ENCODE assay signal across 8 cellular contexts in genomic region chr9:92716557-92716956, GRCh38. TPM values are rescaled to one million over a fixed set of nuclear protein-coding genes. Genes with fewer than 3 reads are reported as not detected.
A peak's percentile ranks its signal among the peaks of the same experiment; 100 is the strongest.
DNase-seq lines count a peak whose midpoint lies in the region; ATAC-seq and TF ChIP-seq lines count a peak whose summit lies in the region.

No MANE protein-coding gene starts in this region.

- BruUV-seq in PC-3 (replicated peaks; lab: Mats Ljungman, UMichigan) = no TSS peak

- ATAC-seq in PC-3 (peak; percentile 69), GM19395 (IDR thresholded peaks at IDR 0.05; ENCODE audit: unreplicated experiment) (no peak), GM21526 (IDR thresholded peaks at IDR 0.05; ENCODE audit: low FRiP score, unreplicated experiment) (no peak)
- peak; percentile 58 for ATAC-seq in activated T-helper 17 cell treated with anti-CD3 and anti-CD28 coated beads, Interleukin-2, amount 50 U/mL, for 72 hours (replicated peaks)

- H3K4me1 ChIP-seq in HEK293 (ENCODE audit: control insufficient read depth, insufficient read depth, low read length) (no peaks in the 10 kb centered on the region), PC-3 (ENCODE audit: insufficient read depth, low read length) (no peaks in the 10 kb centered on the region)

- H3K4me3 ChIP-seq in HEK293 (ENCODE audit: low read depth, low read length) (no peak overlapping the region), PC-3 (ENCODE audit: low read length) (no peak overlapping the region), retinal pigment epithelial cell (ENCODE audit: low read length) (no peak overlapping the region)

- DNase-seq in COLO668 (lab: John Stamatoyannopoulos, UW; ENCODE audit: unreplicated experiment) = peak; percentile 75
- DNase-seq in PC-3 = peak; percentile 62
- peak; percentile 58 for DNase-seq in glomerular visceral epithelial cell (ENCODE audit: extremely low spot score)
- no peak for DNase-seq in retinal pigment epithelial cell (ENCODE audit: low read depth)

- no peaks in the 10 kb centered on the region for H3F3A ChIP-seq in PC-3 (ENCODE audit: low read length, unreplicated experiment)

- H3K9ac ChIP-seq in PC-3 (ENCODE audit: low read length) = no peak overlapping the region

- H3K79me2 ChIP-seq in PC-3 (ENCODE audit: low read length) = no peaks in the 10 kb centered on the region

- no peaks in the 10 kb centered on the region for H3K9me3 Mint-ChIP-seq in activated T-helper 17 cell treated with anti-CD3 and anti-CD28 coated beads, Interleukin-2, amount 50 U/mL, for 72 hours

- no peaks in the 10 kb centered on the region for H4K20me1 ChIP-seq in PC-3 (ENCODE audit: low read length)

- H3K27ac ChIP-seq in HEK293 (ENCODE audit: extremely low read depth, low read depth, low read length) = no peak overlapping the region
- H3K27ac ChIP-seq in PC-3 (ENCODE audit: low read length) = no peak overlapping the region

- H3K27me3 Mint-ChIP-seq in activated T-helper 17 cell treated with anti-CD3 and anti-CD28 coated beads, Interleukin-2, amount 50 U/mL, for 72 hours = no peaks in the 10 kb centered on the region

- H3K36me3 Mint-ChIP-seq in activated T-helper 17 cell treated with anti-CD3 and anti-CD28 coated beads, Interleukin-2, amount 50 U/mL, for 72 hours (ENCODE audit: low read depth) = peaks cover 83% of the 10 kb centered on the region

- CTCF ChIA-PET in HEK293 (lab: Yijun Ruan, JAX) = interaction anchor here (0.5 to 9.7 kb wide), 20 partner anchors 10 to 1786 kb away, joined by 3 to 150 read pairs (median 4); no protein-coding TSS in a partner anchor
- CTCF ChIA-PET in PC-3 (lab: Charles Lee) = no interaction called here

- no peaks in the 10 kb centered on the region for H3K27me3 ChIP-seq in PC-3 (ENCODE audit: low read length)

- H3K36me3 ChIP-seq in HEK293 (ENCODE audit: control insufficient read depth in 2 of 2, insufficient read depth in 1 of 2, low read length in 2 of 2) = peaks cover 0 to 96% of the 10 kb centered on the region in 2 experiments; a peak in 1 of 3 replicates
- peaks cover 2% of the 10 kb centered on the region for H3K36me3 ChIP-seq in PC-3 (ENCODE audit: low read depth, low read length)

- peak overlapping the region; percentile 43 for H3K27ac Mint-ChIP-seq in activated T-helper 17 cell treated with anti-CD3 and anti-CD28 coated beads, Interleukin-2, amount 50 U/mL, for 72 hours

- H3K4me1 Mint-ChIP-seq in activated T-helper 17 cell treated with anti-CD3 and anti-CD28 coated beads, Interleukin-2, amount 50 U/mL, for 72 hours = peaks cover 19% of the 10 kb centered on the region

- H3K4me3 Mint-ChIP-seq in activated T-helper 17 cell treated with anti-CD3 and anti-CD28 coated beads, Interleukin-2, amount 50 U/mL, for 72 hours = no peak overlapping the region

- intact Hi-C loops in PC-3 (cut with micrococcal nuclease) = loop anchor here (1.0 kb wide), 1 partner anchor 74 kb away; no protein-coding TSS in a partner anchor

- H3K9me3 ChIP-seq in HEK293 (ENCODE audit: control insufficient read depth, insufficient read depth, low read depth, low read length) = no peaks in the 10 kb centered on the region
- H3K9me3 ChIP-seq in PC-3 (ENCODE audit: low read length) = no peaks in the 10 kb centered on the region

- POLR2A ChIA-PET in HEK293 (lab: Yijun Ruan, JAX) (no interaction called here), PC-3 (lab: Charles Lee; ENCODE audit: unreplicated experiment) (no interaction called here)

- H3K4me2 ChIP-seq in PC-3 (ENCODE audit: low read length) = no peak overlapping the region

- H3K9me2 ChIP-seq in PC-3 (replicated peaks; ENCODE audit: low read length) = no peaks in the 10 kb centered on the region

- TF ChIP-seq CTCF in HEK293 (tag by site-specific recombination; IDR thresholded peaks at IDR 0.05) = no peak; the same call in 1 of the 2 replicates
- peak; percentile 86 for TF ChIP-seq CTCF in PC-3 (conservative IDR thresholded peaks at IDR 0.05; ENCODE audit: low read depth, low read length)
- TF ChIP-seq CTCF in retinal pigment epithelial cell (conservative IDR thresholded peaks at IDR 0.05; ENCODE audit: low read depth, low read length) = peak; percentile 94

- no peak overlapping the region for H2AFZ ChIP-seq in PC-3 (ENCODE audit: low read length)

TF ChIP-seq in HEK293, 187 proteins besides CTCF, POLR2A, EP300 and RAD21:
- no peak for TF ChIP-seq ZNF560 (tag by site-specific recombination; IDR thresholded peaks at IDR 0.05; ENCODE audit: borderline replicate concordance)
- TF ChIP-seq MYNN (tag by site-specific recombination; IDR thresholded peaks at IDR 0.05; ENCODE audit: borderline replicate concordance) = no peak
- TF ChIP-seq KLF16 (tag by site-specific recombination; IDR thresholded peaks at IDR 0.05) = no peak
- TF ChIP-seq ZNF561 (tag by site-specific recombination; IDR thresholded peaks at IDR 0.05; ENCODE audit: borderline replicate concordance) = no peak
- no peak for TF ChIP-seq ZNF571 (tag by site-specific recombination; IDR thresholded peaks at IDR 0.05)
- TF ChIP-seq ZNF747 (tag by site-specific recombination; IDR thresholded peaks at IDR 0.05) = no peak
- TF ChIP-seq ZNF639 (tag by site-specific recombination; IDR thresholded peaks at IDR 0.05) = no peak
- no peak for TF ChIP-seq ZNF514 (tag by site-specific recombination; IDR thresholded peaks at IDR 0.05)
- no peak for TF ChIP-seq ZNF48 (tag by site-specific recombination; IDR thresholded peaks at IDR 0.05)
- TF ChIP-seq ZNF544 (tag by site-specific recombination; IDR thresholded peaks at IDR 0.05) = no peak
- TF ChIP-seq ZNF302 (tag by site-specific recombination; IDR thresholded peaks at IDR 0.05; ENCODE audit: low read depth) = no peak
- no peak for TF ChIP-seq ZBTB7A (tag by site-specific recombination; IDR thresholded peaks at IDR 0.05; ENCODE audit: low read depth)
- no peak for TF ChIP-seq ZNF473 (tag by site-specific recombination; IDR thresholded peaks at IDR 0.05)
- TF ChIP-seq ZIC2 (tag by site-specific recombination; IDR thresholded peaks at IDR 0.05) = peak; percentile 28; the same call in 1 of the 2 replicates
- TF ChIP-seq ZNF654 (tag by site-specific recombination; IDR thresholded peaks at IDR 0.05; ENCODE audit: low read depth) = peak; percentile 74
- no peak for TF ChIP-seq PRDM2 (tag by site-specific recombination; IDR thresholded peaks at IDR 0.05; ENCODE audit: borderline replicate concordance)
- TF ChIP-seq ZNF112 (tag by site-specific recombination; IDR thresholded peaks at IDR 0.05) = no peak
- no peak for TF ChIP-seq ZNF155 (tag by site-specific recombination; IDR thresholded peaks at IDR 0.05)

RNA-seq across cellular contexts. Expression of gene IPPK, which starts 46.6 kb away (rescaled TPM):
- 10.6 and 13.2 TPM in 2 replicates for total RNA-seq in PC-3 (2014; rRNA removed)
- total RNA-seq in activated T-helper 17 cell treated with anti-CD3 and anti-CD28 coated beads, Interleukin-2, amount 50 U/mL, for 72 hours = 10 to 100 TPM; 15.1 to 18.1 TPM

RNA-seq across cellular contexts. Expression of gene BICD2, which starts 48.1 kb away (rescaled TPM):
- 26.3 and 36.9 TPM in 2 replicates for total RNA-seq in PC-3 (2014; rRNA removed)
- 10 to 100 TPM; 14.2 to 24.9 TPM for total RNA-seq in activated T-helper 17 cell treated with anti-CD3 and anti-CD28 coated beads, Interleukin-2, amount 50 U/mL, for 72 hours

Comparison
In these comparisons a context has a peak if more than half of its experiments do, and no peak if none do; other contexts are left out.
1. ATAC-seq: peak in PC-3 (single experiment) and activated T-helper 17 cell treated with anti-CD3 and anti-CD28 coated beads, Interleukin-2, amount 50 U/mL, for 72 hours (single experiment); none in GM19395 (single experiment) and GM21526 (single experiment).